ENCODE assay signal across 20 cellular contexts in genomic region chr14:61705017-61705416, GRCh38. TPM values are rescaled to one million over a fixed set of nuclear protein-coding genes. Genes with fewer than 3 reads are reported as not detected.
DNase-seq lines count a peak whose midpoint lies in the region; ATAC-seq and TF ChIP-seq lines count a peak whose summit lies in the region.
"Had no signal": no experiment of that assay in that cellular context is flagged by ENCODE, and none has a peak within 500 bp of the region (broad histone marks: within the 10 kb centered on the region; RNA-seq: fewer than 3 reads in every experiment).

No MANE protein-coding gene starts in this region.

- H3K4me3 ChIP-seq in ACC112 (ENCODE audit: low read depth, low read length) (peak overlapping the region; percentile 91), adipocyte (ENCODE audit: low read length) (peak overlapping the region; percentile 95), mesenchymal stem cell (ENCODE audit: insufficient read depth in 1 of 2, low read depth in 1 of 2, low read length in 2 of 2) (peak overlapping the region in 1 of 2 experiments; percentile 58)
- H3K4me3 ChIP-seq: esophagus muscularis mucosa, left ventricle myocardium inferior, ovary, sigmoid colon had no signal

- H3K9me3 ChIP-seq in adipocyte (ENCODE audit: control insufficient read depth, low read length) (no peaks in the 10 kb centered on the region), mesenchymal stem cell (ENCODE audit: control insufficient read depth, low read length) (no peaks in the 10 kb centered on the region)
- H3K9me3 ChIP-seq: esophagus muscularis mucosa, left ventricle myocardium inferior, ovary, sigmoid colon had no signal

- no peak overlapping the region for H3K27ac Mint-ChIP-seq in progenitor cell of endocrine pancreas
- H3K27ac Mint-ChIP-seq: activated CD4-positive, alpha-beta T cell treated with anti-CD3 and anti-CD28 coated beads, Interleukin-2, amount 10 ng/mL, durations not matched to agents 24 days and 14 days had no signal

- no peak overlapping the region for H4K91ac ChIP-seq in mesenchymal stem cell (ENCODE audit: low read length)

- ATAC-seq in GM18867 (IDR thresholded peaks at IDR 0.05; ENCODE audit: unreplicated experiment) = no peak

- peaks cover 89% of the 10 kb centered on the region for H3K79me2 ChIP-seq in ACC112 (ENCODE audit: control insufficient read depth, insufficient read depth, low read length, unreplicated experiment)

- 100% methylated on average over 1 of the region's 1 CpG for WGBS in mesenchymal stem cell

- H3K23ac ChIP-seq in mesenchymal stem cell (ENCODE audit: low read length in 2 of 2) = no peak overlapping the region

- no peak overlapping the region for H4K8ac ChIP-seq in mesenchymal stem cell (ENCODE audit: low read length)

- H3K36me3 ChIP-seq in ACC112 (ENCODE audit: insufficient read depth, low read length) (peaks cover 44% of the 10 kb centered on the region), adipocyte (ENCODE audit: control insufficient read depth, insufficient read depth, low read length, severe bottlenecking) (no peaks in the 10 kb centered on the region), mesenchymal stem cell (ENCODE audit: control insufficient read depth in 1 of 2, insufficient read depth in 2 of 2, low read depth in 1 of 2, low read length in 2 of 2) (peaks cover 0 to 9% of the 10 kb centered on the region in 2 experiments)
- H3K36me3 ChIP-seq: esophagus muscularis mucosa, left ventricle myocardium inferior, ovary, sigmoid colon had no signal

- H2BK15ac ChIP-seq in mesenchymal stem cell (ENCODE audit: low read depth, poor library complexity, severe bottlenecking) = no peak overlapping the region

- peak overlapping the region; percentile 96 for H3K27ac ChIP-seq in ACC112 (ENCODE audit: low read depth, low read length)
- peak overlapping the region; percentile 54 for H3K27ac ChIP-seq in mesenchymal stem cell (ENCODE audit: low read length, poor library complexity, severe bottlenecking)
- H3K27ac ChIP-seq: ovary, sigmoid colon had no signal

- H3K4me1 Mint-ChIP-seq in progenitor cell of endocrine pancreas (ENCODE audit: low read depth) = peaks cover 13% of the 10 kb centered on the region

- H3K4me3 Mint-ChIP-seq in progenitor cell of endocrine pancreas (ENCODE audit: low read depth) = no peak overlapping the region
- H3K4me3 Mint-ChIP-seq: central memory CD8-positive, alpha-beta T cell had no signal

- no peak overlapping the region for H2BK120ac ChIP-seq in mesenchymal stem cell (ENCODE audit: low read depth, low read length)

- H3K18ac ChIP-seq in mesenchymal stem cell (ENCODE audit: low read depth in 1 of 2, low read length in 2 of 2) = no peak overlapping the region

- no peak overlapping the region for H2AK5ac ChIP-seq in mesenchymal stem cell (ENCODE audit: low read length, severe bottlenecking)

- H3K9me3 Mint-ChIP-seq in progenitor cell of endocrine pancreas (ENCODE audit: low read depth) = peaks cover 4% of the 10 kb centered on the region
- H3K9me3 Mint-ChIP-seq: central memory CD8-positive, alpha-beta T cell had no signal

- no peaks in the 10 kb centered on the region for H3K27me3 Mint-ChIP-seq in progenitor cell of endocrine pancreas
- H3K27me3 Mint-ChIP-seq: activated CD4-positive, alpha-beta T cell treated with anti-CD3 and anti-CD28 coated beads, Interleukin-2, amount 10 ng/mL, durations not matched to agents 24 days and 14 days; central memory CD8-positive, alpha-beta T cell had no signal

- peak overlapping the region; percentile 53 for H3K4me2 ChIP-seq in mesenchymal stem cell (ENCODE audit: low read length, poor library complexity, severe bottlenecking)

- H3K4me1 ChIP-seq in ACC112 (ENCODE audit: control insufficient read depth, insufficient read depth, low read length, unreplicated experiment) (peaks cover 49% of the 10 kb centered on the region), adipocyte (ENCODE audit: control insufficient read depth, insufficient read depth, low read length) (peaks cover 62% of the 10 kb centered on the region), mesenchymal stem cell (ENCODE audit: control insufficient read depth, insufficient read depth, low read depth, low read length) (no peaks in the 10 kb centered on the region)

- peak; percentile 26 for DNase-seq in EH (ENCODE audit: low read depth)
- peak; percentile 39 for DNase-seq in adipocyte (ENCODE audit: low read depth)
- no peak for DNase-seq in mesenchymal stem cell
- DNase-seq in stimulated activated CD4-positive, alpha-beta T cell treated with anti-CD3 and anti-CD28 coated beads, Interleukin-2, amount 100 ng/mL, for 48 hours = no peak
- no peak for DNase-seq in progenitor cell of endocrine pancreas (ENCODE audit: low spot score, unreplicated experiment)
- DNase-seq: activated CD4-positive, alpha-beta T cell treated with anti-CD3 and anti-CD28 coated beads, Interleukin-2, amount 10 ng/mL, durations not matched to agents 24 days and 14 days; activated T-cell treated with anti-CD3 and anti-CD28 coated beads for 4 hours; AML-193; effector CD4-positive, alpha-beta T cell; glutamatergic neuron; left ventricle myocardium inferior; NCI-H1048; NCI-H526 treated with DMSO at 0.1 percent for 48 hours; ovary; sigmoid colon; T1000 had no signal

- no peak for TF ChIP-seq CTCF in progenitor cell of endocrine pancreas (IDR thresholded peaks at IDR 0.05; ENCODE audit: unreplicated experiment)

- H3K36me3 Mint-ChIP-seq in progenitor cell of endocrine pancreas (ENCODE audit: insufficient read depth) = peaks cover 7% of the 10 kb centered on the region

- no peak overlapping the region for H3K4ac ChIP-seq in mesenchymal stem cell (ENCODE audit: low read depth in 1 of 2, low read length in 2 of 2)

- no peak overlapping the region for H3K14ac ChIP-seq in mesenchymal stem cell (ENCODE audit: low read length in 2 of 2)

- no peaks in the 10 kb centered on the region for H3K27me3 ChIP-seq in ACC112 (ENCODE audit: insufficient read depth, low read length)
- no peaks in the 10 kb centered on the region for H3K27me3 ChIP-seq in adipocyte (replicated peaks; ENCODE audit: control insufficient read depth, insufficient read depth, low read length)
- H3K27me3 ChIP-seq in mesenchymal stem cell (ENCODE audit: control insufficient read depth in 1 of 2, insufficient read depth in 1 of 2, low read length in 2 of 2) = no peaks in the 10 kb centered on the region
- H3K27me3 ChIP-seq: esophagus muscularis mucosa, ovary, sigmoid colon had no signal

- H2BK12ac ChIP-seq in mesenchymal stem cell (ENCODE audit: low read length in 2 of 2) = no peak overlapping the region

- no peak overlapping the region for H2BK5ac ChIP-seq in mesenchymal stem cell (ENCODE audit: low read depth, low read length, poor library complexity, severe bottlenecking)

- peak overlapping the region; percentile 6 for H3K9ac ChIP-seq in adipocyte (ENCODE audit: low read length)
- peak overlapping the region; percentile 23 for H3K9ac ChIP-seq in mesenchymal stem cell (ENCODE audit: low read length)

- no peaks in the 10 kb centered on the region for H3K79me1 ChIP-seq in mesenchymal stem cell (replicated peaks; ENCODE audit: low read length, poor library complexity, severe bottlenecking)

- no peak overlapping the region for H2AFZ ChIP-seq in ACC112 (ENCODE audit: low read length, unreplicated experiment)
- no peak overlapping the region for H2AFZ ChIP-seq in mesenchymal stem cell (ENCODE audit: low read depth, low read length)

RNA-seq across cellular contexts. Expression of gene HIF1A, which starts 9.7 kb away (rescaled TPM):
- 346 TPM for polyA plus RNA-seq in mesenchymal stem cell (2013, experiment 1 of 2)
- polyA plus RNA-seq in mesenchymal stem cell (2013, experiment 2 of 2) = 339 TPM
- total RNA-seq in progenitor cell of endocrine pancreas = 137 and 141 TPM in 2 replicates

RNA-seq across cellular contexts. Expression of gene SNAPC1, which starts 57.2 kb away (rescaled TPM):
- 9.9 TPM for polyA plus RNA-seq in mesenchymal stem cell (2013, experiment 1 of 2)
- polyA plus RNA-seq in mesenchymal stem cell (2013, experiment 2 of 2) = 10.2 TPM
- total RNA-seq in progenitor cell of endocrine pancreas = 4.9 and 5.2 TPM in 2 replicates

Comparison
In these comparisons a context has a peak if more than half of its experiments do, and no peak if none do; other contexts are left out.
1. DNase-seq: peak in EH (single experiment) and adipocyte (single experiment); none in mesenchymal stem cell (single experiment), stimulated activated CD4-positive, alpha-beta T cell treated with anti-CD3 and anti-CD28 coated beads, Interleukin-2, amount 100 ng/mL, for 48 hours (0 of 2) and progenitor cell of endocrine pancreas (single experiment).